ENCODE assay signal across 1 cellular context in the genomic region with DNA sequence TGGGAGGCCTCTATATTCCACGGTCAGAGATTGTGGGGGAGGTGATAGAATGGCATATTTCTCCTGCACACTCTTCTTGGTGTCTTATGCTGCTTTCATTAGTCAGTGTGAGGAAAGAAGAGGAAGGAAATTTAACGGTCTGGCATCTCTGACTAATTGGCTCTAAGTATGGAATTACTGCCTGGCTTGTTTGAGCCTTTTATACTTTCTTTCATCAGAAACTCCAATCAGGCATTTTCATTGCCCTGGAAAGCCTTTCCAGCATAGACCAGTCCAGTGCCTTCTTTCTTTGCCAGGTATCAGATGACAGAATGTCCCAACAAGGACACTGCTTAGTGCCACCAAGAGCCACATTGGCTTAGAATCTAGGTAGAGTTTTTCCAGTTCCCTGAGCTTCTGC.
TF ChIP-seq lines count a peak whose summit lies in the region.

No MANE protein-coding gene starts in this region.

TF ChIP-seq in WTC11, 78 proteins besides CTCF, POLR2A, EP300 and RAD21 (continued from another document):
- TF ChIP-seq SMAD3 (CRISPR knock-in tag; IDR thresholded peaks at IDR 0.05; ENCODE audit: borderline replicate concordance): no peak
